ENCODE assay signal across 1 cellular context in genomic region chr9:87812375-87813118, GRCh38.
A peak's percentile ranks its signal among the peaks of the same experiment; 100 is the strongest.
TF ChIP-seq lines count a peak whose summit lies in the region.

No MANE protein-coding gene starts in this region.

TF ChIP-seq in K562, 482 proteins besides CTCF, POLR2A, EP300 and RAD21 (continued from another document):
- no peak for TF ChIP-seq ZBTB2 (IDR thresholded peaks at IDR 0.05)
- no peak for TF ChIP-seq ELF4 (CRISPR knock-in tag; IDR thresholded peaks at IDR 0.05)
- no peak for TF ChIP-seq ZFP36 (IDR thresholded peaks at IDR 0.05; ENCODE audit: low read depth, low read length, partially characterized antibody)
- peak in 1 of 2 experiments; percentile 99; a peak in 2 of 4 replicates for TF ChIP-seq ARNT (IDR thresholded peaks at IDR 0.05)
- no peak for TF ChIP-seq ZNF511 (CRISPR knock-in tag; IDR thresholded peaks at IDR 0.05)
- peak; percentile 79 for TF ChIP-seq SMC3 (conservative IDR thresholded peaks at IDR 0.05; ENCODE audit: insufficient read depth, low read depth, low read length)
- TF ChIP-seq KDM5B (IDR thresholded peaks at IDR 0.05; ENCODE audit: insufficient replicate concordance, low read depth, low read length): no peak
- TF ChIP-seq, protein P1, sequence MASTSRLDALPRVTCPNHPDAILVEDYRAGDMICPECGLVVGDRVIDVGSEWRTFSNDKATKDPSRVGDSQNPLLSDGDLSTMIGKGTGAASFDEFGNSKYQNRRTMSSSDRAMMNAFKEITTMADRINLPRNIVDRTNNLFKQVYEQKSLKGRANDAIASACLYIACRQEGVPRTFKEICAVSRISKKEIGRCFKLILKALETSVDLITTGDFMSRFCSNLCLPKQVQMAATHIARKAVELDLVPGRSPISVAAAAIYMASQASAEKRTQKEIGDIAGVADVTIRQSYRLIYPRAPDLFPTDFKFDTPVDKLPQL (IDR thresholded peaks at IDR 0.05; ENCODE audit: extremely low read depth, insufficient read length): no peak
- TF ChIP-seq, protein P2, sequence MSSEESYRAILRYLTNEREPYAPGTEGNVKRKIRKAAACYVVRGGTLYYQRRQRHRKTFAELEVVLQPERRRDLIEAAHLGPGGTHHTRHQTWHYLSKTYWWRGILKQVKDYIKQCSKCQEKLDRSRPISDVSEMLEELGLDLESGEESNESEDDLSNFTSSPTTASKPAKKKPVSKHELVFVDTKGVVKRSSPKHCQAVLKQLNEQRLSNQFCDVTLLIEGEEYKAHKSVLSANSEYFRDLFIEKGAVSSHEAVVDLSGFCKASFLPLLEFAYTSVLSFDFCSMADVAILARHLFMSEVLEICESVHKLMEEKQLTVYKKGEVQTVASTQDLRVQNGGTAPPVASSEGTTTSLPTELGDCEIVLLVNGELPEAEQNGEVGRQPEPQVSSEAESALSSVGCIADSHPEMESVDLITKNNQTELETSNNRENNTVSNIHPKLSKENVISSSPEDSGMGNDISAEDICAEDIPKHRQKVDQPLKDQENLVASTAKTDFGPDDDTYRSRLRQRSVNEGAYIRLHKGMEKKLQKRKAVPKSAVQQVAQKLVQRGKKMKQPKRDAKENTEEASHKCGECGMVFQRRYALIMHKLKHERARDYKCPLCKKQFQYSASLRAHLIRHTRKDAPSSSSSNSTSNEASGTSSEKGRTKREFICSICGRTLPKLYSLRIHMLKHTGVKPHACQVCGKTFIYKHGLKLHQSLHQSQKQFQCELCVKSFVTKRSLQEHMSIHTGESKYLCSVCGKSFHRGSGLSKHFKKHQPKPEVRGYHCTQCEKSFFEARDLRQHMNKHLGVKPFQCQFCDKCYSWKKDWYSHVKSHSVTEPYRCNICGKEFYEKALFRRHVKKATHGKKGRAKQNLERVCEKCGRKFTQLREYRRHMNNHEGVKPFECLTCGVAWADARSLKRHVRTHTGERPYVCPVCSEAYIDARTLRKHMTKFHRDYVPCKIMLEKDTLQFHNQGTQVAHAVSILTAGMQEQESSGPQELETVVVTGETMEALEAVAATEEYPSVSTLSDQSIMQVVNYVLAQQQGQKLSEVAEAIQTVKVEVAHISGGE (CRISPR knock-in tag; IDR thresholded peaks at IDR 0.05): no peak
- TF ChIP-seq MEF2D (tag; conservative IDR thresholded peaks at IDR 0.05; ENCODE audit: low read depth): no peak
- TF ChIP-seq PRDM10 (IDR thresholded peaks at IDR 0.05; ENCODE audit: partially characterized antibody): no peak
- no peak for TF ChIP-seq ZNF583 (CRISPR knock-in tag; IDR thresholded peaks at IDR 0.05)
- TF ChIP-seq, protein P3, sequence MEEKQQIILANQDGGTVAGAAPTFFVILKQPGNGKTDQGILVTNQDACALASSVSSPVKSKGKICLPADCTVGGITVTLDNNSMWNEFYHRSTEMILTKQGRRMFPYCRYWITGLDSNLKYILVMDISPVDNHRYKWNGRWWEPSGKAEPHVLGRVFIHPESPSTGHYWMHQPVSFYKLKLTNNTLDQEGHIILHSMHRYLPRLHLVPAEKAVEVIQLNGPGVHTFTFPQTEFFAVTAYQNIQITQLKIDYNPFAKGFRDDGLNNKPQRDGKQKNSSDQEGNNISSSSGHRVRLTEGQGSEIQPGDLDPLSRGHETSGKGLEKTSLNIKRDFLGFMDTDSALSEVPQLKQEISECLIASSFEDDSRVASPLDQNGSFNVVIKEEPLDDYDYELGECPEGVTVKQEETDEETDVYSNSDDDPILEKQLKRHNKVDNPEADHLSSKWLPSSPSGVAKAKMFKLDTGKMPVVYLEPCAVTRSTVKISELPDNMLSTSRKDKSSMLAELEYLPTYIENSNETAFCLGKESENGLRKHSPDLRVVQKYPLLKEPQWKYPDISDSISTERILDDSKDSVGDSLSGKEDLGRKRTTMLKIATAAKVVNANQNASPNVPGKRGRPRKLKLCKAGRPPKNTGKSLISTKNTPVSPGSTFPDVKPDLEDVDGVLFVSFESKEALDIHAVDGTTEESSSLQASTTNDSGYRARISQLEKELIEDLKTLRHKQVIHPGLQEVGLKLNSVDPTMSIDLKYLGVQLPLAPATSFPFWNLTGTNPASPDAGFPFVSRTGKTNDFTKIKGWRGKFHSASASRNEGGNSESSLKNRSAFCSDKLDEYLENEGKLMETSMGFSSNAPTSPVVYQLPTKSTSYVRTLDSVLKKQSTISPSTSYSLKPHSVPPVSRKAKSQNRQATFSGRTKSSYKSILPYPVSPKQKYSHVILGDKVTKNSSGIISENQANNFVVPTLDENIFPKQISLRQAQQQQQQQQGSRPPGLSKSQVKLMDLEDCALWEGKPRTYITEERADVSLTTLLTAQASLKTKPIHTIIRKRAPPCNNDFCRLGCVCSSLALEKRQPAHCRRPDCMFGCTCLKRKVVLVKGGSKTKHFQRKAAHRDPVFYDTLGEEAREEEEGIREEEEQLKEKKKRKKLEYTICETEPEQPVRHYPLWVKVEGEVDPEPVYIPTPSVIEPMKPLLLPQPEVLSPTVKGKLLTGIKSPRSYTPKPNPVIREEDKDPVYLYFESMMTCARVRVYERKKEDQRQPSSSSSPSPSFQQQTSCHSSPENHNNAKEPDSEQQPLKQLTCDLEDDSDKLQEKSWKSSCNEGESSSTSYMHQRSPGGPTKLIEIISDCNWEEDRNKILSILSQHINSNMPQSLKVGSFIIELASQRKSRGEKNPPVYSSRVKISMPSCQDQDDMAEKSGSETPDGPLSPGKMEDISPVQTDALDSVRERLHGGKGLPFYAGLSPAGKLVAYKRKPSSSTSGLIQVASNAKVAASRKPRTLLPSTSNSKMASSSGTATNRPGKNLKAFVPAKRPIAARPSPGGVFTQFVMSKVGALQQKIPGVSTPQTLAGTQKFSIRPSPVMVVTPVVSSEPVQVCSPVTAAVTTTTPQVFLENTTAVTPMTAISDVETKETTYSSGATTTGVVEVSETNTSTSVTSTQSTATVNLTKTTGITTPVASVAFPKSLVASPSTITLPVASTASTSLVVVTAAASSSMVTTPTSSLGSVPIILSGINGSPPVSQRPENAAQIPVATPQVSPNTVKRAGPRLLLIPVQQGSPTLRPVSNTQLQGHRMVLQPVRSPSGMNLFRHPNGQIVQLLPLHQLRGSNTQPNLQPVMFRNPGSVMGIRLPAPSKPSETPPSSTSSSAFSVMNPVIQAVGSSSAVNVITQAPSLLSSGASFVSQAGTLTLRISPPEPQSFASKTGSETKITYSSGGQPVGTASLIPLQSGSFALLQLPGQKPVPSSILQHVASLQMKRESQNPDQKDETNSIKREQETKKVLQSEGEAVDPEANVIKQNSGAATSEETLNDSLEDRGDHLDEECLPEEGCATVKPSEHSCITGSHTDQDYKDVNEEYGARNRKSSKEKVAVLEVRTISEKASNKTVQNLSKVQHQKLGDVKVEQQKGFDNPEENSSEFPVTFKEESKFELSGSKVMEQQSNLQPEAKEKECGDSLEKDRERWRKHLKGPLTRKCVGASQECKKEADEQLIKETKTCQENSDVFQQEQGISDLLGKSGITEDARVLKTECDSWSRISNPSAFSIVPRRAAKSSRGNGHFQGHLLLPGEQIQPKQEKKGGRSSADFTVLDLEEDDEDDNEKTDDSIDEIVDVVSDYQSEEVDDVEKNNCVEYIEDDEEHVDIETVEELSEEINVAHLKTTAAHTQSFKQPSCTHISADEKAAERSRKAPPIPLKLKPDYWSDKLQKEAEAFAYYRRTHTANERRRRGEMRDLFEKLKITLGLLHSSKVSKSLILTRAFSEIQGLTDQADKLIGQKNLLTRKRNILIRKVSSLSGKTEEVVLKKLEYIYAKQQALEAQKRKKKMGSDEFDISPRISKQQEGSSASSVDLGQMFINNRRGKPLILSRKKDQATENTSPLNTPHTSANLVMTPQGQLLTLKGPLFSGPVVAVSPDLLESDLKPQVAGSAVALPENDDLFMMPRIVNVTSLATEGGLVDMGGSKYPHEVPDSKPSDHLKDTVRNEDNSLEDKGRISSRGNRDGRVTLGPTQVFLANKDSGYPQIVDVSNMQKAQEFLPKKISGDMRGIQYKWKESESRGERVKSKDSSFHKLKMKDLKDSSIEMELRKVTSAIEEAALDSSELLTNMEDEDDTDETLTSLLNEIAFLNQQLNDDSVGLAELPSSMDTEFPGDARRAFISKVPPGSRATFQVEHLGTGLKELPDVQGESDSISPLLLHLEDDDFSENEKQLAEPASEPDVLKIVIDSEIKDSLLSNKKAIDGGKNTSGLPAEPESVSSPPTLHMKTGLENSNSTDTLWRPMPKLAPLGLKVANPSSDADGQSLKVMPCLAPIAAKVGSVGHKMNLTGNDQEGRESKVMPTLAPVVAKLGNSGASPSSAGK (IDR thresholded peaks at IDR 0.05): peak; percentile 24; the same call in 1 of the 2 replicates
TF ChIP-seq in K562: peak in this region for 16.
